ENCODE assay signal across 8 cellular contexts in the genomic region with DNA sequence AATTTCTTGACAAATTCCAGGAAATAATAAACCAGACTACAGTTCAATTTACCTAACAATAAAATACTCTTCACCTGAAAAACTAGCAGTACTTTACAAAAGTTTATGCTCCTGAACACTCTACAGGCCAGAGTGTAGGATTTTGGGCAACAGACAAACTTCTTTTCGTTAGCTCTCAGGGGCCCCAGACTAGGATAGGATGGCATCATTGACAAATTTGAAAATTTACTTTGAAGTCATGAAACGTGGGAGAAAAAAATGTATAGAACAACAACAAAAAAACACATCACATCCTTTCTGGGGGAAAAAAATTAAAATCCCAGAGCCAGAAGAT. TPM values are rescaled to one million over a fixed set of nuclear protein-coding genes. Genes with fewer than 3 reads are reported as not detected.
DNase-seq lines count a peak whose midpoint lies in the region; ATAC-seq and TF ChIP-seq lines count a peak whose summit lies in the region.

No MANE protein-coding gene starts in this region.

- peaks cover 64% of the 10 kb centered on the region for H3K4me1 Mint-ChIP-seq in activated CD4-positive, alpha-beta T cell treated with anti-CD3 and anti-CD28 coated beads for 36 hours

- no peaks in the 10 kb centered on the region for H3K27me3 Mint-ChIP-seq in activated CD4-positive, alpha-beta T cell treated with anti-CD3 and anti-CD28 coated beads for 36 hours

- peak overlapping the region; percentile 45 to 73 for H3K4me3 ChIP-seq in left lung

- no peak for DNase-seq in activated CD4-positive, alpha-beta T cell treated with anti-CD3 and anti-CD28 coated beads for 36 hours
- no peak for DNase-seq in activated CD4-positive, alpha-beta T cell treated with anti-CD3 and anti-CD28 coated beads for 4 hours
- no peak for DNase-seq in left lung
- DNase-seq in DMS53 (lab: John Stamatoyannopoulos, UW): no peak

- peaks cover 42 to 81% of the 10 kb centered on the region in 2 donors for H3K4me1 ChIP-seq in left lung

- POLR2A ChIA-PET in activated CD4-positive, alpha-beta T cell treated with anti-CD3 and anti-CD28 coated beads for 36 hours (lab: Charles Lee): no interaction called here

- no peaks in the 10 kb centered on the region for H3K9me3 ChIP-seq in left lung

- peak overlapping the region; percentile 91 for H3K4me3 Mint-ChIP-seq in activated CD4-positive, alpha-beta T cell treated with anti-CD3 and anti-CD28 coated beads for 36 hours

- H3K9me3 Mint-ChIP-seq in activated CD4-positive, alpha-beta T cell treated with anti-CD3 and anti-CD28 coated beads for 36 hours (ENCODE audit: low read depth): no peaks in the 10 kb centered on the region

- TF ChIP-seq CTCF in left lung (IDR thresholded peaks at IDR 0.05): no peak

- CTCF ChIA-PET in activated CD4-positive, alpha-beta T cell treated with anti-CD3 and anti-CD28 coated beads for 36 hours (lab: Charles Lee): no interaction called here

- no peaks in the 10 kb centered on the region for H3K27me3 ChIP-seq in left lung

- no peaks in the 10 kb centered on the region for H3K36me3 ChIP-seq in left lung

- ATAC-seq in activated CD4-positive, alpha-beta T cell treated with anti-CD3 and anti-CD28 coated beads for 36 hours: no peak
- ATAC-seq in left lung (no peak), HG02840 (IDR thresholded peaks at IDR 0.05; ENCODE audit: low FRiP score, unreplicated experiment) (no peak), GM21360 (IDR thresholded peaks at IDR 0.05; ENCODE audit: unreplicated experiment) (no peak)

- intact Hi-C loops in activated CD4-positive, alpha-beta T cell treated with anti-CD3 and anti-CD28 coated beads for 36 hours (cut with DNase I, micrococcal nuclease): loop anchor here (1.0 to 10.0 kb wide), 5 partner anchors 9 to 1182 kb away; a partner anchor contains a TSS
- intact Hi-C loops in left lung (cut with DNase I): no loop called here

- peak overlapping the region; percentile 90 for H3K27ac ChIP-seq in angular gyrus (ENCODE audit: low read depth, low read length)
- peak overlapping the region; percentile 91 to 93 for H3K27ac ChIP-seq in left lung
- peak overlapping the region; percentile 86 for H3K27ac ChIP-seq in temporal lobe (ENCODE audit: low read depth, low read length)

- peaks cover 35% of the 10 kb centered on the region for H3K36me3 Mint-ChIP-seq in activated CD4-positive, alpha-beta T cell treated with anti-CD3 and anti-CD28 coated beads for 36 hours (ENCODE audit: low read depth)

- peak overlapping the region; percentile 99 for H3K27ac Mint-ChIP-seq in activated CD4-positive, alpha-beta T cell treated with anti-CD3 and anti-CD28 coated beads for 36 hours

RNA-seq across cellular contexts. Expression of a gene that starts 1.2 kb away (rescaled TPM):
- total RNA-seq in activated CD4-positive, alpha-beta T cell treated with anti-CD3 and anti-CD28 coated beads for 36 hours: 100 to 1,000 TPM; 279 to 314 TPM
- total RNA-seq in left lung (100 to 1,000 TPM; 210 to 272 TPM), temporal lobe (233 TPM)

Comparison
In these comparisons a context has a peak if more than half of its experiments do, and no peak if none do; other contexts are left out.
1. intact Hi-C loops: an anchor here in activated CD4-positive, alpha-beta T cell treated with anti-CD3 and anti-CD28 coated beads for 36 hours (1.0 to 10.0 kb wide); none called in left lung.